ENCODE assay signal across 8 cellular contexts in the genomic region with DNA sequence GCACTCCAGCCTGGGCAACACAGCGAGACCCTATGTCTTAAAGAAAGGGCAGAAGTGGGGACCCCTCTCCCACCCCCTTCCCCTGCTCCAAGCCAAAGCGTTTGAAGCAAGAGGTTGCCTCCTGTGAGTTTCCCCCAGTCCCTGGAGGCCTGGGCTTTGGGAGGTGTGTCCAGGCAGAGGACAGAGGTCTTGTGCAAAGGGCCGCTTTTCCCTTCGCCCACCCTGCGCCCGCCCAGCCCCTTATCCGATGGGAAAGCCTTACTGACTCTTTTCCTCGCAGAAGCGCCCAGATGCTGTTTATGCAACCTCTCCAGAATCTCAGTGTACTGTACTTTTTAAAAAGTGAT. TPM values are rescaled to one million over a fixed set of nuclear protein-coding genes. Genes with fewer than 3 reads are reported as not detected.
A peak's percentile ranks its signal among the peaks of the same experiment; 100 is the strongest.
DNase-seq lines count a peak whose midpoint lies in the region; ATAC-seq and TF ChIP-seq lines count a peak whose summit lies in the region.

No MANE protein-coding gene starts in this region.

- TF ChIP-seq CTCF in SK-N-SH (IDR thresholded peaks at IDR 0.05) (no peak), fibroblast of the aortic adventitia (IDR thresholded peaks at IDR 0.05; ENCODE audit: insufficient read depth, low read length) (no peak), gastrocnemius medialis (IDR thresholded peaks at IDR 0.05 in 4 of 5, conservative IDR thresholded peaks at IDR 0.05 in 1 of 5) (no peak)

- H3K4me1 ChIP-seq in SK-N-SH (ENCODE audit: control insufficient read depth in 1 of 2, insufficient read depth in 2 of 2, low read depth in 1 of 2, low read length in 1 of 2) (peaks cover 0 to 10% of the 10 kb centered on the region in 2 experiments; a peak in 1 of 4 replicates), gastrocnemius medialis (peaks cover 14 to 16% of the 10 kb centered on the region in 2 donors)

- H3K4me3 ChIP-seq in GM08714 (ENCODE audit: low read length) (peak overlapping the region; percentile 32; the same call in 1 of the 2 replicates), SK-N-SH (ENCODE audit: low read depth in 2 of 2, low read length in 1 of 2) (no peak overlapping the region), fibroblast of the aortic adventitia (ENCODE audit: low read depth, low read length) (peak overlapping the region; percentile 41), gastrocnemius medialis (peak overlapping the region; percentile 45 to 60 (median 52))

- no peak overlapping the region for H3K4me2 ChIP-seq in SK-N-SH

- TF ChIP-seq POLR2A in gastrocnemius medialis (IDR thresholded peaks at IDR 0.05): no peak

- peaks cover 7% of the 10 kb centered on the region for H3F3A ChIP-seq in SK-N-SH (replicated peaks; ENCODE audit: insufficient read depth)

- in situ Hi-C loops in gastrocnemius medialis (cut with MboI; ENCODE audit: low sequenced_read_pairs in 4 of 4): loop anchor here in 1 of 4 donors (25.0 kb wide), 1 partner anchor 105 kb away; no protein-coding TSS in a partner anchor

- no peaks in the 10 kb centered on the region for H3K9me2 ChIP-seq in SK-N-SH

- no peaks in the 10 kb centered on the region for H3K79me2 ChIP-seq in SK-N-SH (ENCODE audit: insufficient read depth)

- DNase-seq in SK-N-SH (no peak), fibroblast of the aortic adventitia (ENCODE audit: low read depth) (no peak), gastrocnemius medialis (no peak), SHP77 (lab: John Stamatoyannopoulos, UW) (no peak)
- DNase-seq in activated CD4-positive, CD25-positive, alpha-beta regulatory T cell treated with anti-CD3 and anti-CD28 coated beads, Interleukin-2, amount 50 U/mL, for 72 hours: no peak

- peak overlapping the region; percentile 4; the same call in 1 of the 2 replicates for H3K9ac ChIP-seq in SK-N-SH

- POLR2A ChIA-PET in SK-N-SH (lab: Yijun Ruan, JAX): interaction anchor here (0.6 kb wide), 1 partner anchor 49 kb away, joined by 3 read pairs; no protein-coding TSS in a partner anchor

- H4K20me1 ChIP-seq in SK-N-SH (ENCODE audit: insufficient read depth): no peaks in the 10 kb centered on the region

- no peaks in the 10 kb centered on the region for H3K9me3 ChIP-seq in SK-N-SH
- no peaks in the 10 kb centered on the region for H3K9me3 ChIP-seq in gastrocnemius medialis

- CTCF ChIA-PET in SK-N-SH (lab: Yijun Ruan, JAX): interaction anchor here (0.7 to 1.8 kb wide), 5 partner anchors 13 to 49 kb away, joined by 3 to 5 read pairs (median 4); no protein-coding TSS in a partner anchor

- 92% methylated on average over 9 of the region's 9 CpGs for WGBS in SK-N-SH (ENCODE audit: low lambda C conversion rate)

- TF ChIP-seq EP300 in SK-N-SH (IDR thresholded peaks at IDR 0.05; ENCODE audit: borderline replicate concordance in 1 of 2, low read depth in 1 of 2, low read length in 1 of 2): no peak

- intact Hi-C loops in gastrocnemius medialis (cut with DNase I; ENCODE audit: low total_unique reads): no loop called here

- H3K27me3 ChIP-seq in SK-N-SH (ENCODE audit: insufficient read depth) (no peaks in the 10 kb centered on the region), gastrocnemius medialis (no peaks in the 10 kb centered on the region)

- H3K27ac ChIP-seq in SK-N-SH (ENCODE audit: low read depth in 2 of 2, low read length in 1 of 2) (no peak overlapping the region), gastrocnemius medialis (peak overlapping the region; percentile 70 to 88 (median 82))

- no peaks in the 10 kb centered on the region for H3K36me3 ChIP-seq in SK-N-SH (replicated peaks in 1 of 2; ENCODE audit: control insufficient read depth in 1 of 2, insufficient read depth in 2 of 2, low read length in 1 of 2)
- no peaks in the 10 kb centered on the region for H3K36me3 ChIP-seq in gastrocnemius medialis

- ATAC-seq in gastrocnemius medialis (no peak), GM21576 (IDR thresholded peaks at IDR 0.05; ENCODE audit: unreplicated experiment) (no peak), GM18868 (IDR thresholded peaks at IDR 0.05; ENCODE audit: unreplicated experiment) (no peak)

- peak overlapping the region; percentile 86; the same call in 1 of the 2 replicates for H2AFZ ChIP-seq in SK-N-SH (ENCODE audit: low read depth)

- no peak for TF ChIP-seq RAD21 in SK-N-SH (IDR thresholded peaks at IDR 0.05; ENCODE audit: low read length)

TF ChIP-seq in SK-N-SH, 30 proteins besides CTCF, POLR2A, EP300 and RAD21:
- TF ChIP-seq, protein P1, sequence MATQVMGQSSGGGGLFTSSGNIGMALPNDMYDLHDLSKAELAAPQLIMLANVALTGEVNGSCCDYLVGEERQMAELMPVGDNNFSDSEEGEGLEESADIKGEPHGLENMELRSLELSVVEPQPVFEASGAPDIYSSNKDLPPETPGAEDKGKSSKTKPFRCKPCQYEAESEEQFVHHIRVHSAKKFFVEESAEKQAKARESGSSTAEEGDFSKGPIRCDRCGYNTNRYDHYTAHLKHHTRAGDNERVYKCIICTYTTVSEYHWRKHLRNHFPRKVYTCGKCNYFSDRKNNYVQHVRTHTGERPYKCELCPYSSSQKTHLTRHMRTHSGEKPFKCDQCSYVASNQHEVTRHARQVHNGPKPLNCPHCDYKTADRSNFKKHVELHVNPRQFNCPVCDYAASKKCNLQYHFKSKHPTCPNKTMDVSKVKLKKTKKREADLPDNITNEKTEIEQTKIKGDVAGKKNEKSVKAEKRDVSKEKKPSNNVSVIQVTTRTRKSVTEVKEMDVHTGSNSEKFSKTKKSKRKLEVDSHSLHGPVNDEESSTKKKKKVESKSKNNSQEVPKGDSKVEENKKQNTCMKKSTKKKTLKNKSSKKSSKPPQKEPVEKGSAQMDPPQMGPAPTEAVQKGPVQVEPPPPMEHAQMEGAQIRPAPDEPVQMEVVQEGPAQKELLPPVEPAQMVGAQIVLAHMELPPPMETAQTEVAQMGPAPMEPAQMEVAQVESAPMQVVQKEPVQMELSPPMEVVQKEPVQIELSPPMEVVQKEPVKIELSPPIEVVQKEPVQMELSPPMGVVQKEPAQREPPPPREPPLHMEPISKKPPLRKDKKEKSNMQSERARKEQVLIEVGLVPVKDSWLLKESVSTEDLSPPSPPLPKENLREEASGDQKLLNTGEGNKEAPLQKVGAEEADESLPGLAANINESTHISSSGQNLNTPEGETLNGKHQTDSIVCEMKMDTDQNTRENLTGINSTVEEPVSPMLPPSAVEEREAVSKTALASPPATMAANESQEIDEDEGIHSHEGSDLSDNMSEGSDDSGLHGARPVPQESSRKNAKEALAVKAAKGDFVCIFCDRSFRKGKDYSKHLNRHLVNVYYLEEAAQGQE (IDR thresholded peaks at IDR 0.05; ENCODE audit: low read depth, low read length): no peak
- TF ChIP-seq ELF1 (IDR thresholded peaks at IDR 0.05) (no peak), GABPA (IDR thresholded peaks at IDR 0.05; ENCODE audit: low read depth) (no peak), SMC3 (IDR thresholded peaks at IDR 0.05; ENCODE audit: low read depth, low read length) (no peak), SIN3A (IDR thresholded peaks at IDR 0.05; ENCODE audit: borderline replicate concordance, low read depth, low read length) (no peak), POLR2AphosphoS5 (IDR thresholded peaks at IDR 0.05; ENCODE audit: low read depth, low read length) (no peak), PBX3 (IDR thresholded peaks at IDR 0.05) (no peak), MAX (IDR thresholded peaks at IDR 0.05; ENCODE audit: low read depth) (no peak), TEAD4 (IDR thresholded peaks at IDR 0.05; ENCODE audit: borderline replicate concordance, insufficient read depth) (no peak)
TF ChIP-seq in SK-N-SH: peak in this region for 0.

RNA-seq across cellular contexts. Expression of gene GTF2I, which starts 50.6 kb away (rescaled TPM):
- polyA plus RNA-seq in SK-N-SH (2012; rRNA removed): 90.2 and 90.5 TPM in 2 replicates
- 84.5 and 85.2 TPM in 2 replicates for polyA plus RNA-seq in SK-N-SH (2012; cell fraction: cytosol; rRNA removed)
- 569 and 584 TPM in 2 replicates for polyA plus RNA-seq in SK-N-SH (2012; cell fraction: nucleus; rRNA removed)
- total RNA-seq in fibroblast of the aortic adventitia (ENCODE audit: low replicate concordance) (109 and 156 TPM in 2 replicates), gastrocnemius medialis (100 to 1,000 TPM in 2 of 4 donors, 10 to 100 TPM in 2; 50.8 to 125 (median 104) TPM)

Comparison
In these comparisons a context has a peak if more than half of its experiments do, and no peak if none do; other contexts are left out.
1. H3K4me3 ChIP-seq: peak in GM08714 (single experiment), fibroblast of the aortic adventitia (single experiment) and gastrocnemius medialis (4 of 4); none in SK-N-SH (0 of 2).
2. H3K27ac ChIP-seq: peak in gastrocnemius medialis (4 of 4); none in SK-N-SH (0 of 2).